7 cellular contexts compared by ENCODE assay signal in genomic region chr5:97737608-97738007, GRCh38.
"Had no signal": no experiment of that assay in that cellular context is flagged by ENCODE, and none has a peak within 500 bp of the region (broad histone marks: within the 10 kb centered on the region; RNA-seq: fewer than 3 reads in every experiment).

No MANE protein-coding gene starts in this region.

- H3K27ac Mint-ChIP-seq: IgD-negative memory B cell had no signal

- H3K4me3 Mint-ChIP-seq: IgD-negative memory B cell had no signal

- H3K27ac ChIP-seq: HL-60, KMS-11 had no signal

- H3K9me3 Mint-ChIP-seq: IgD-negative memory B cell had no signal

- H3K4me1 Mint-ChIP-seq: IgD-negative memory B cell had no signal

- DNase-seq: KBM-7, KG1 had no signal

- H3K27me3 Mint-ChIP-seq: IgD-negative memory B cell had no signal

- H3K4me3 ChIP-seq: K562 had no signal

- H3K4me2 ChIP-seq: KMS-11 had no signal

- H3K9ac ChIP-seq: KMS-11 had no signal

- ATAC-seq: HepG2, K562 had no signal
